In genomic region chr18:66795011-66795410, GRCh38 we compare ENCODE assay signal across 20 cellular contexts.
DNase-seq lines count a peak whose midpoint lies in the region; ATAC-seq, FAIRE-seq and TF ChIP-seq lines count a peak whose summit lies in the region.
"Had no signal": no experiment of that assay in that cellular context is flagged by ENCODE, and none has a peak within 500 bp of the region (broad histone marks: within the 10 kb centered on the region; RNA-seq: fewer than 3 reads in every experiment).

No MANE protein-coding gene starts in this region.

- H3K9me3 ChIP-seq in RWPE2 (ENCODE audit: severe bottlenecking), result no peaks in the 10 kb centered on the region
- no peaks in the 10 kb centered on the region for H3K9me3 ChIP-seq in mesenchymal stem cell (ENCODE audit: control insufficient read depth, low read length)
- H3K9me3 ChIP-seq in left lung, result no peaks in the 10 kb centered on the region

- peak overlapping the region; percentile 26 for H3K27ac ChIP-seq in RWPE2 (ENCODE audit: poor library complexity, severe bottlenecking)
- no peak overlapping the region for H3K27ac ChIP-seq in mesenchymal stem cell (ENCODE audit: low read length, poor library complexity, severe bottlenecking)
- no peak overlapping the region for H3K27ac ChIP-seq in left lung

- DNase-seq in NCI-H1048 (lab: John Stamatoyannopoulos, UW) (peak; percentile 56), RWPE2 (ENCODE audit: low spot score) (no peak), bronchial epithelial cell (ENCODE audit: low read depth) (peak; percentile 56), mesenchymal stem cell (peak; percentile 17), endothelial cell (ENCODE audit: low spot score) (no peak), left lung (no peak), erythroblast (lab: John Stamatoyannopoulos, UW) (no peak)
- DNase-seq in stimulated activated CD4-positive, alpha-beta T cell treated with anti-CD3 and anti-CD28 coated beads, Interleukin-4, amount 100 ng/mL, for 24 hours, result no peak
- DNase-seq: ACHN, AML-193, COR-L47, MV-4-11, NCI-H1436, NCI-H2081 treated with DMSO at 0.1 percent for 48 hours, NCI-H524 treated with DMSO at 0.1 percent for 48 hours, SIG-M5 had no signal

- no peak overlapping the region for H2BK12ac ChIP-seq in mesenchymal stem cell (ENCODE audit: low read length in 2 of 2)

- H3K14ac ChIP-seq in mesenchymal stem cell (ENCODE audit: low read length in 2 of 2), result no peak overlapping the region

- H3K9ac ChIP-seq in mesenchymal stem cell (ENCODE audit: low read length), result no peak overlapping the region

- no peak overlapping the region for H3K4me3 Mint-ChIP-seq in endothelial cell (ENCODE audit: unreplicated experiment)
- H3K4me3 Mint-ChIP-seq: CD14-positive monocyte, GM23338 had no signal

- peak; percentile 44; the same call in 2 of the 3 replicates for ATAC-seq in RWPE2 (ENCODE audit: low read depth)
- ATAC-seq in left lung, result no peak
- ATAC-seq: GM23338, HCT116, K562 had no signal

- H3K4me1 Mint-ChIP-seq in endothelial cell (ENCODE audit: unreplicated experiment), result no peaks in the 10 kb centered on the region
- H3K4me1 Mint-ChIP-seq: CD14-positive monocyte had no signal

- peaks cover 16% of the 10 kb centered on the region for H3K4me1 ChIP-seq in RWPE2 (ENCODE audit: insufficient read depth, poor library complexity, severe bottlenecking)
- H3K4me1 ChIP-seq in mesenchymal stem cell (ENCODE audit: control insufficient read depth, insufficient read depth, low read depth, low read length), result no peaks in the 10 kb centered on the region
- H3K4me1 ChIP-seq in left lung, result no peaks in the 10 kb centered on the region

- H3K36me3 ChIP-seq in RWPE2 (ENCODE audit: low read depth), result no peaks in the 10 kb centered on the region
- H3K36me3 ChIP-seq in bronchial epithelial cell (ENCODE audit: control insufficient read depth, insufficient read depth, low read length), result no peaks in the 10 kb centered on the region
- H3K36me3 ChIP-seq in mesenchymal stem cell (ENCODE audit: control insufficient read depth in 1 of 2, insufficient read depth in 2 of 2, low read depth in 1 of 2, low read length in 2 of 2), result no peaks in the 10 kb centered on the region
- no peaks in the 10 kb centered on the region for H3K36me3 ChIP-seq in left lung

- no peak overlapping the region for H2AFZ ChIP-seq in mesenchymal stem cell (ENCODE audit: low read depth, low read length)
- H2AFZ ChIP-seq: GM23338 had no signal

- no peak overlapping the region for H3K27ac Mint-ChIP-seq in endothelial cell (ENCODE audit: unreplicated experiment)
- H3K27ac Mint-ChIP-seq: CD14-positive monocyte, GM23338 had no signal

- no peaks in the 10 kb centered on the region for H3K79me1 ChIP-seq in mesenchymal stem cell (replicated peaks; ENCODE audit: low read length, poor library complexity, severe bottlenecking)

- no peak overlapping the region for H2BK120ac ChIP-seq in mesenchymal stem cell (ENCODE audit: low read depth, low read length)

- intact Hi-C loops in left lung (cut with DNase I), result no loop called here

- no peaks in the 10 kb centered on the region for H3K36me3 Mint-ChIP-seq in endothelial cell (ENCODE audit: low read depth, unreplicated experiment)
- H3K36me3 Mint-ChIP-seq: CD14-positive monocyte had no signal

- no peak for TF ChIP-seq POLR2A in erythroblast (IDR thresholded peaks at IDR 0.05; ENCODE audit: low read length)

- no peaks in the 10 kb centered on the region for H3K9me3 Mint-ChIP-seq in endothelial cell (ENCODE audit: unreplicated experiment)
- H3K9me3 Mint-ChIP-seq: CD14-positive monocyte, GM23338 had no signal

- H3K27me3 ChIP-seq in RWPE2 (ENCODE audit: insufficient read depth, poor library complexity, severe bottlenecking) (no peaks in the 10 kb centered on the region), bronchial epithelial cell (ENCODE audit: control insufficient read depth, insufficient read depth, low read length) (no peaks in the 10 kb centered on the region), mesenchymal stem cell (ENCODE audit: control insufficient read depth in 1 of 2, insufficient read depth in 1 of 2, low read length in 2 of 2) (no peaks in the 10 kb centered on the region), left lung (no peaks in the 10 kb centered on the region)

- FAIRE-seq in bronchial epithelial cell (lab: Jason Lieb, UNC), result no peak
- FAIRE-seq: K562 had no signal

- no peak for TF ChIP-seq CTCF in RWPE2 (IDR thresholded peaks at IDR 0.05; ENCODE audit: poor library complexity, severe bottlenecking)
- TF ChIP-seq CTCF in bronchial epithelial cell (IDR thresholded peaks at IDR 0.05; ENCODE audit: insufficient read depth, low read length, severe bottlenecking), result no peak
- no peak for TF ChIP-seq CTCF in endothelial cell (IDR thresholded peaks at IDR 0.05; ENCODE audit: unreplicated experiment)
- TF ChIP-seq CTCF in left lung (IDR thresholded peaks at IDR 0.05), result no peak

- no peak overlapping the region for H2BK5ac ChIP-seq in mesenchymal stem cell (ENCODE audit: low read depth, low read length, poor library complexity, severe bottlenecking)

- no peak overlapping the region for H2BK15ac ChIP-seq in mesenchymal stem cell (ENCODE audit: low read depth, poor library complexity, severe bottlenecking)

- no peak overlapping the region for H4K91ac ChIP-seq in mesenchymal stem cell (ENCODE audit: low read length)

- no peak overlapping the region for H3K4ac ChIP-seq in mesenchymal stem cell (ENCODE audit: low read depth in 1 of 2, low read length in 2 of 2)

- 36% methylated on average over 1 of the region's 3 CpGs for WGBS in mesenchymal stem cell

- no peaks in the 10 kb centered on the region for H3K27me3 Mint-ChIP-seq in endothelial cell (ENCODE audit: unreplicated experiment)

- H3K23ac ChIP-seq in mesenchymal stem cell (ENCODE audit: low read length in 2 of 2), result no peak overlapping the region

- no peak overlapping the region for H3K4me2 ChIP-seq in mesenchymal stem cell (ENCODE audit: low read length, poor library complexity, severe bottlenecking)
- H3K4me2 ChIP-seq: GM23338 had no signal

- H3K18ac ChIP-seq in mesenchymal stem cell (ENCODE audit: low read depth in 1 of 2, low read length in 2 of 2), result no peak overlapping the region

- no peak overlapping the region for H4K8ac ChIP-seq in mesenchymal stem cell (ENCODE audit: low read length)

- H3K4me3 ChIP-seq in RWPE2 (ENCODE audit: severe bottlenecking) (no peak overlapping the region), bronchial epithelial cell (ENCODE audit: low read depth, low read length) (no peak overlapping the region), mesenchymal stem cell (ENCODE audit: insufficient read depth in 1 of 2, low read depth in 1 of 2, low read length in 2 of 2) (no peak overlapping the region), left lung (no peak overlapping the region)
- H3K4me3 ChIP-seq: GM23338, K562 had no signal

- no peak overlapping the region for H2AK5ac ChIP-seq in mesenchymal stem cell (ENCODE audit: low read length, severe bottlenecking)

Comparison
In these comparisons a context has a peak if more than half of its experiments do, and no peak if none do; other contexts are left out.
1. DNase-seq: peak in NCI-H1048 (single experiment), bronchial epithelial cell (single experiment) and mesenchymal stem cell (single experiment); none in RWPE2 (single experiment), endothelial cell (single experiment), stimulated activated CD4-positive, alpha-beta T cell treated with anti-CD3 and anti-CD28 coated beads, Interleukin-4, amount 100 ng/mL, for 24 hours (single experiment), left lung (0 of 2) and erythroblast (0 of 2).